Comparison of ENCODE assay signal across 24 cellular contexts in the genomic region with DNA sequence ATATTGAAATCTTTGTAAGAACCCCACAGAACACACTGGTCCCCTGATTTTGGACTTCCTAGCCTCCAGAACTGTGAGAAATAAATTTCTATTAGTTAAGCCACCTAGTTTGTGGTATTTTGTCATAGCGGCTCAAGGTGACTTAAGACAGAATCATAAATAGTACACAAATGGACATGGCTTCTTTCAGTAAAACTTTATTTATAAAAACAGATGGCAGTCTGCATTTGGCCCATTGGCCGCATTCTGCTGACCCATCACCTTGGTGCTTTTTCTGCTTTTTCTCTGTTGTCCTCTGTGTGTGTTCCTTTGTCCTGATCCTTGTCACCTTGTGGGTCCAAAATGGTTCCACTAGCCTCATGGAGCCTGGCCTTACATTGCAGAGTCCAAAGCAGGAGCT.
"Had no signal": no experiment of that assay in that cellular context is flagged by ENCODE, and none has a peak within 500 bp of the region (broad histone marks: within the 10 kb centered on the region; RNA-seq: fewer than 3 reads in every experiment).

No MANE protein-coding gene starts in this region.

- H3K4me3 ChIP-seq: body of pancreas, smooth muscle cell, transverse colon, uterus had no signal

- H3K36me3 Mint-ChIP-seq: activated CD8-positive, alpha-beta memory T cell treated with anti-CD3 and anti-CD28 coated beads, Interleukin-2, amount 10 ng/mL, durations not matched to agents 7 days and 5 days; activated naive CD4-positive, alpha-beta T cell treated with anti-CD3 and anti-CD28 coated beads, Interleukin-2, amount 10 ng/mL, durations not matched to agents 7 days and 5 days; natural killer cell treated with Interleukin-12 subunit alpha and Interleukin-12 subunit beta and Interleukin-15 and Interleukin-18, amount 100 ng/mL, for 72 hours; stimulated activated memory B cell treated with anti-CD40 and anti-IgM and Interleukin-4, amounts not matched to agents 10 μg/mL and 1 μg/mL and 100 μg/mL, for 72 hours had no signal

- DNase-seq: activated CD4-positive, alpha-beta T cell treated with anti-CD3 and anti-CD28 coated beads, Interleukin-2, amount 10 ng/mL, durations not matched to agents 7 days and 5 days; activated CD4-positive, CD25-positive, alpha-beta regulatory T cell treated with anti-CD3 and anti-CD28 coated beads, Interleukin-2, amount 50 U/mL, for 72 hours; activated CD8-positive, alpha-beta memory T cell treated with anti-CD3 and anti-CD28 coated beads, Interleukin-2, amount 10 ng/mL, durations not matched to agents 7 days and 5 days; activated CD8-positive, alpha-beta T cell treated with anti-CD3 and anti-CD28 coated beads for 36 hours; activated effector memory CD4-positive, alpha-beta T cell treated with anti-CD3 and anti-CD28 coated beads, Interleukin-2, amount 50 U/mL, for 16 hours; activated naive CD4-positive, alpha-beta T cell treated with anti-CD3 and anti-CD28 coated beads, Interleukin-2, amount 10 ng/mL, durations not matched to agents 7 days and 5 days; activated naive CD8-positive, alpha-beta T cell treated with anti-CD3 and anti-CD28 coated beads, Interleukin-2, amount 50 U/mL, for 24 hours; activated T-cell treated with anti-CD3 and anti-CD28 coated beads for 4 hours; body of pancreas; central memory CD4-positive, alpha-beta T cell; dermis blood vessel endothelial cell; effector memory CD4-positive, alpha-beta T cell; kidney glomerular epithelial cell; stimulated activated CD4-positive, alpha-beta T cell treated with anti-CD3 and anti-CD28 coated beads, Interleukin-15, amount 100 ng/mL, for 24 hours; T-helper 1 cell; transverse colon; uterus; WERI-Rb-1 had no signal

- H3K4me1 ChIP-seq: body of pancreas had no signal

- ATAC-seq: activated CD8-positive, alpha-beta memory T cell treated with anti-CD3 and anti-CD28 coated beads, Interleukin-2, amount 10 ng/mL, durations not matched to agents 7 days and 5 days; activated CD8-positive, alpha-beta T cell treated with anti-CD3 and anti-CD28 coated beads for 36 hours; activated naive CD8-positive, alpha-beta T cell treated with anti-CD3 and anti-CD28 coated beads, Interleukin-2, amount 50 U/mL, for 24 hours; body of pancreas; esophagus mucosa; natural killer cell treated with Interleukin-12 subunit alpha and Interleukin-12 subunit beta and Interleukin-15 and Interleukin-18, amount 100 ng/mL, for 72 hours; sciatic nerve; stimulated activated memory B cell treated with anti-CD40 and anti-IgM and Interleukin-4, amounts not matched to agents 10 μg/mL and 1 μg/mL and 100 μg/mL, for 72 hours had no signal

- H3K4me3 Mint-ChIP-seq: activated CD4-positive, alpha-beta T cell treated with anti-CD3 and anti-CD28 coated beads, Interleukin-2, amount 10 ng/mL, durations not matched to agents 7 days and 5 days; activated CD8-positive, alpha-beta memory T cell treated with anti-CD3 and anti-CD28 coated beads, Interleukin-2, amount 10 ng/mL, durations not matched to agents 7 days and 5 days; activated CD8-positive, alpha-beta T cell treated with anti-CD3 and anti-CD28 coated beads for 36 hours; activated naive CD4-positive, alpha-beta T cell treated with anti-CD3 and anti-CD28 coated beads, Interleukin-2, amount 10 ng/mL, durations not matched to agents 7 days and 5 days; activated naive CD8-positive, alpha-beta T cell treated with anti-CD3 and anti-CD28 coated beads, Interleukin-2, amount 50 U/mL, for 24 hours; natural killer cell treated with Interleukin-12 subunit alpha and Interleukin-12 subunit beta and Interleukin-15 and Interleukin-18, amount 100 ng/mL, for 72 hours; stimulated activated memory B cell treated with anti-CD40 and anti-IgM and Interleukin-4, amounts not matched to agents 10 μg/mL and 1 μg/mL and 100 μg/mL, for 72 hours had no signal

- H3K27me3 Mint-ChIP-seq: activated CD4-positive, alpha-beta T cell treated with anti-CD3 and anti-CD28 coated beads, Interleukin-2, amount 10 ng/mL, durations not matched to agents 7 days and 5 days; activated CD8-positive, alpha-beta memory T cell treated with anti-CD3 and anti-CD28 coated beads, Interleukin-2, amount 10 ng/mL, durations not matched to agents 7 days and 5 days; activated naive CD4-positive, alpha-beta T cell treated with anti-CD3 and anti-CD28 coated beads, Interleukin-2, amount 10 ng/mL, durations not matched to agents 7 days and 5 days; stimulated activated memory B cell treated with anti-CD40 and anti-IgM and Interleukin-4, amounts not matched to agents 10 μg/mL and 1 μg/mL and 100 μg/mL, for 72 hours had no signal

- H3K9me3 ChIP-seq: body of pancreas, transverse colon, uterus had no signal

- H2AFZ ChIP-seq: parathyroid adenoma had no signal

- H3K9ac ChIP-seq: parathyroid adenoma had no signal

- H3K4me1 Mint-ChIP-seq: activated CD4-positive, alpha-beta T cell treated with anti-CD3 and anti-CD28 coated beads, Interleukin-2, amount 10 ng/mL, durations not matched to agents 7 days and 5 days; activated CD8-positive, alpha-beta memory T cell treated with anti-CD3 and anti-CD28 coated beads, Interleukin-2, amount 10 ng/mL, durations not matched to agents 7 days and 5 days; activated naive CD4-positive, alpha-beta T cell treated with anti-CD3 and anti-CD28 coated beads, Interleukin-2, amount 10 ng/mL, durations not matched to agents 7 days and 5 days; activated naive CD8-positive, alpha-beta T cell treated with anti-CD3 and anti-CD28 coated beads, Interleukin-2, amount 50 U/mL, for 24 hours; stimulated activated memory B cell treated with anti-CD40 and anti-IgM and Interleukin-4, amounts not matched to agents 10 μg/mL and 1 μg/mL and 100 μg/mL, for 72 hours had no signal

- H3K9me3 Mint-ChIP-seq: activated CD4-positive, alpha-beta T cell treated with anti-CD3 and anti-CD28 coated beads, Interleukin-2, amount 10 ng/mL, durations not matched to agents 7 days and 5 days; activated naive CD8-positive, alpha-beta T cell treated with anti-CD3 and anti-CD28 coated beads, Interleukin-2, amount 50 U/mL, for 24 hours had no signal

- H3K27me3 ChIP-seq: body of pancreas, transverse colon, uterus had no signal

- H3K27ac ChIP-seq: body of pancreas, parathyroid adenoma, transverse colon, uterus, WERI-Rb-1 had no signal

- H3K27ac Mint-ChIP-seq: activated CD4-positive, alpha-beta T cell treated with anti-CD3 and anti-CD28 coated beads, Interleukin-2, amount 10 ng/mL, durations not matched to agents 7 days and 5 days; activated CD8-positive, alpha-beta memory T cell treated with anti-CD3 and anti-CD28 coated beads, Interleukin-2, amount 10 ng/mL, durations not matched to agents 7 days and 5 days; activated CD8-positive, alpha-beta T cell treated with anti-CD3 and anti-CD28 coated beads for 36 hours; activated naive CD4-positive, alpha-beta T cell treated with anti-CD3 and anti-CD28 coated beads, Interleukin-2, amount 10 ng/mL, durations not matched to agents 7 days and 5 days; activated naive CD8-positive, alpha-beta T cell treated with anti-CD3 and anti-CD28 coated beads, Interleukin-2, amount 50 U/mL, for 24 hours; natural killer cell treated with Interleukin-12 subunit alpha and Interleukin-12 subunit beta and Interleukin-15 and Interleukin-18, amount 100 ng/mL, for 72 hours; stimulated activated memory B cell treated with anti-CD40 and anti-IgM and Interleukin-4, amounts not matched to agents 10 μg/mL and 1 μg/mL and 100 μg/mL, for 72 hours had no signal

- H3K36me3 ChIP-seq: transverse colon, uterus, WERI-Rb-1 had no signal
